8 cellular contexts compared by ENCODE assay signal in genomic region chr10:30433779-30434272, GRCh38. TPM values are rescaled to one million over a fixed set of nuclear protein-coding genes. Genes with fewer than 3 reads are reported as not detected.
DNase-seq lines count a peak whose midpoint lies in the region; ATAC-seq and TF ChIP-seq lines count a peak whose summit lies in the region.

Gene MAP3K8 (plus strand): TSS chr10:30434184. CDS start chr10:30438939, 4,755 bp downstream.

- H3K27me3 ChIP-seq in BLaER1 treated with 17β-estradiol and CSF1 and Interleukin-3, amounts not matched to agents 10 nM and 100 nM = no peaks in the 10 kb centered on the region
- no peaks in the 10 kb centered on the region for H3K27me3 ChIP-seq in OCI-LY1 (ENCODE audit: insufficient read depth, low read length)
- no peaks in the 10 kb centered on the region for H3K27me3 ChIP-seq in mononuclear cell (ENCODE audit: insufficient read depth, low read length)

- peaks cover 64 to 82% (median 69%) of the 10 kb centered on the region in 10 experiments for H3K4me1 ChIP-seq in BLaER1 treated with 17β-estradiol and CSF1 and Interleukin-3, amounts not matched to agents 10 nM and 100 nM
- peaks cover 53% of the 10 kb centered on the region for H3K4me1 ChIP-seq in OCI-LY1 (ENCODE audit: insufficient read depth, low read length, severe bottlenecking)
- peaks cover 72% of the 10 kb centered on the region for H3K4me1 ChIP-seq in mononuclear cell (ENCODE audit: insufficient read depth, low read length)

- DNase-seq in activated T-cell treated with anti-CD3 and anti-CD28 coated beads for 1 hour (ENCODE audit: low read depth) (peak; percentile 66), epidermal melanocyte (ENCODE audit: insufficient read length, low spot score) (peak; percentile 53)
- peak; percentile 52 to 72 for DNase-seq in stimulated activated CD8-positive, alpha-beta memory T cell treated with anti-CD3 and anti-CD28 coated beads, Interleukin-4, amount 100 ng/mL, for 1 hour (ENCODE audit: low read depth in 2 of 2, low spot score in 1 of 2)

- peaks cover 36% of the 10 kb centered on the region for H3K79me2 ChIP-seq in OCI-LY1 (ENCODE audit: insufficient read depth, low read length)

- peaks cover 24 to 49% (median 40%) of the 10 kb centered on the region in 11 experiments for H4K20me1 ChIP-seq in BLaER1 treated with 17β-estradiol and CSF1 and Interleukin-3, amounts not matched to agents 10 nM and 100 nM
- no peaks in the 10 kb centered on the region for H4K20me1 ChIP-seq in OCI-LY1 (ENCODE audit: insufficient read depth, low read length)

- H3K4me3 ChIP-seq in BLaER1 treated with 17β-estradiol and CSF1 and Interleukin-3, amounts not matched to agents 10 nM and 100 nM = peak within 1 kb of the TSS; percentile 80 to 98 (median 89)
- H3K4me3 ChIP-seq in OCI-LY1 (ENCODE audit: low read depth, low read length, poor library complexity, severe bottlenecking) = peak within 1 kb of the TSS; percentile 70
- H3K4me3 ChIP-seq in mononuclear cell (ENCODE audit: low read length) = peak within 1 kb of the TSS; percentile 96

- H3K4me2 ChIP-seq in BLaER1 treated with 17β-estradiol and CSF1 and Interleukin-3, amounts not matched to agents 10 nM and 100 nM = peak within 1 kb of the TSS; percentile 88 to 98 (median 94)
- H3K4me2 ChIP-seq in OCI-LY1 (ENCODE audit: low read length) = peak within 1 kb of the TSS; percentile 66

- H3K9me3 ChIP-seq in BLaER1 treated with 17β-estradiol and CSF1 and Interleukin-3, amounts not matched to agents 10 nM and 100 nM (replicated peaks in 1 of 11) = no peaks in the 10 kb centered on the region
- H3K9me3 ChIP-seq in OCI-LY1 (ENCODE audit: low read length) (no peaks in the 10 kb centered on the region), mononuclear cell (ENCODE audit: low read depth, low read length) (no peaks in the 10 kb centered on the region)

- no peak for TF ChIP-seq CTCF in OCI-LY1 (IDR thresholded peaks at IDR 0.05; ENCODE audit: low read length)

- H3K36me3 ChIP-seq in BLaER1 treated with 17β-estradiol and CSF1 and Interleukin-3, amounts not matched to agents 10 nM and 100 nM = peaks cover 7 to 25% (median 16%) of the 10 kb centered on the region in 11 experiments; a peak in 21 of 22 replicates
- peaks cover 15% of the 10 kb centered on the region for H3K36me3 ChIP-seq in OCI-LY1 (ENCODE audit: insufficient read depth, low read length)

- H3K9me2 ChIP-seq in OCI-LY1 (ENCODE audit: low read depth, low read length) = no peaks in the 10 kb centered on the region

- peak within 1 kb of the TSS; percentile 89 to 97 (median 96) for H3K27ac ChIP-seq in BLaER1 treated with 17β-estradiol and CSF1 and Interleukin-3, amounts not matched to agents 10 nM and 100 nM
- H3K27ac ChIP-seq in OCI-LY1 (ENCODE audit: low read depth, low read length, poor library complexity, severe bottlenecking) = peak within 1 kb of the TSS; percentile 83

- no peak within 1 kb of the TSS for H2AFZ ChIP-seq in OCI-LY1 (ENCODE audit: low read length)

- peak within 1 kb of the TSS; percentile 86 to 97 (median 94) for H3K9ac ChIP-seq in BLaER1 treated with 17β-estradiol and CSF1 and Interleukin-3, amounts not matched to agents 10 nM and 100 nM
- H3K9ac ChIP-seq in OCI-LY1 (ENCODE audit: low read length) = peak within 1 kb of the TSS; percentile 71

- no peaks in the 10 kb centered on the region for H3F3A ChIP-seq in OCI-LY1 (ENCODE audit: insufficient read depth, low read length)

- ATAC-seq in GM19043 (IDR thresholded peaks at IDR 0.05; ENCODE audit: low read depth, unreplicated experiment) = peak; percentile 43
- peak; percentile 52 for ATAC-seq in HG03342 (IDR thresholded peaks at IDR 0.05; ENCODE audit: unreplicated experiment)

RNA-seq across cellular contexts. Expression of gene MAP3K8, which starts in this region (rescaled TPM):
- total RNA-seq in mononuclear cell = 88.9 TPM

Comparison
In these comparisons a context has a peak if more than half of its experiments do, and no peak if none do; other contexts are left out.
1. Peak in every context shown above with its lines: DNase-seq, ATAC-seq, H3K4me3 ChIP-seq and H3K27ac ChIP-seq.